Comparison of ENCODE assay signal across 19 cellular contexts in the genomic region with DNA sequence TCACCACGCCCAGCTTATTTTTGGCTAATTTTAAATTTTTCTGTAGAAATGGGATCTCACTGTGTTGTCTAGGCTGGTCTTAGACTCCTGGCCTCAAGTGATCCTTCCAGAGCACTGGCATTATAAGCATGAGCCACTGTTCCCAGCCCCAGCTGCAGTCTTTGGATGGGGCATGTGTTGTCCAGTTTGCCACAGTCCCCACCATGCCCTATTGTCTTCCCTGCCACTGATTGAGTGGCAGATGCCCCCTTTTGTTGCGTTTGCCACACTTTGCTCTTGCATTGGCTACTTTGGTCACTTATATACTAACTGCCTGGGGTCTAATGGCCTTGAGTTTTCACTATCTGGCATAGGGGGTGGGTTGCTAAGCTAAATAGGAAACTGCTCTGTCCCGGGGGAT.
"Had no signal": no experiment of that assay in that cellular context is flagged by ENCODE, and none has a peak within 500 bp of the region (broad histone marks: within the 10 kb centered on the region; RNA-seq: fewer than 3 reads in every experiment).

No MANE protein-coding gene starts in this region.

- H3K4me1 ChIP-seq: parathyroid adenoma had no signal

- H3K9me3 ChIP-seq: ascending aorta, upper lobe of right lung had no signal

- H3K9ac ChIP-seq: parathyroid adenoma had no signal

- H3K27me3 ChIP-seq: ascending aorta, upper lobe of right lung had no signal

- H3K27me3 Mint-ChIP-seq: activated B cell treated with CpG ODN at 0.5 μM for 24 hours; activated CD8-positive, alpha-beta T cell treated with anti-CD3 and anti-CD28 coated beads for 36 hours; dendritic cell treated with granulocyte-macrophage colony-stimulating factor and Interleukin-4, amounts not matched to agents 40 ng/mL and 50 ng/mL, for 4 days; naive thymus-derived CD4-positive, alpha-beta T cell had no signal

- DNase-seq: activated B cell treated with CpG ODN at 0.5 μM for 24 hours; activated CD4-positive, alpha-beta T cell treated with anti-CD3 and anti-CD28 coated beads for 48 hours; activated CD8-positive, alpha-beta memory T cell treated with anti-CD3 and anti-CD28 coated beads, Interleukin-2, amount 50 U/mL, for 4 hours; activated CD8-positive, alpha-beta T cell treated with anti-CD3 and anti-CD28 coated beads for 36 hours; activated gamma-delta T cell treated with Interleukin-2 at 50 U/mL for 16 hours; activated T-cell treated with anti-CD3 and anti-CD28 coated beads, Interleukin-2, amount 50 U/mL, for 72 hours; effector memory CD4-positive, alpha-beta T cell; left colon; naive thymus-derived CD4-positive, alpha-beta T cell; retina; stimulated activated CD4-positive, alpha-beta T cell treated with anti-CD3 and anti-CD28 coated beads, Interleukin-15, amount 100 ng/mL, for 24 hours; stimulated activated CD4-positive, alpha-beta T cell treated with anti-CD3 and anti-CD28 coated beads, Interleukin-4, amount 100 ng/mL, for 1 hour; stimulated activated naive CD8-positive, alpha-beta T cell treated with anti-CD3 and anti-CD28 coated beads, Interleukin-15, Interleukin-2, amounts not matched to agents 100 U/mL and 50 U/mL, for 24 hours; upper lobe of right lung had no signal

- FAIRE-seq: bronchial epithelial cell, TTC549 had no signal

- H3K27ac ChIP-seq: ascending aorta, parathyroid adenoma, upper lobe of right lung had no signal

- H3K4me3 Mint-ChIP-seq: activated B cell treated with CpG ODN at 0.5 μM for 24 hours; activated CD8-positive, alpha-beta T cell treated with anti-CD3 and anti-CD28 coated beads for 36 hours; activated T-cell treated with anti-CD3 and anti-CD28 coated beads, Interleukin-2, amount 50 U/mL, for 72 hours; dendritic cell treated with granulocyte-macrophage colony-stimulating factor and Interleukin-4, amounts not matched to agents 40 ng/mL and 50 ng/mL, for 4 days; naive thymus-derived CD4-positive, alpha-beta T cell had no signal

- H3K4me3 ChIP-seq: ascending aorta, upper lobe of right lung had no signal

- H3K27ac Mint-ChIP-seq: activated T-cell treated with anti-CD3 and anti-CD28 coated beads, Interleukin-2, amount 50 U/mL, for 72 hours; dendritic cell treated with granulocyte-macrophage colony-stimulating factor and Interleukin-4, amounts not matched to agents 40 ng/mL and 50 ng/mL, for 4 days had no signal

- H3K9me3 Mint-ChIP-seq: activated B cell treated with CpG ODN at 0.5 μM for 24 hours; activated CD8-positive, alpha-beta T cell treated with anti-CD3 and anti-CD28 coated beads for 36 hours; activated T-cell treated with anti-CD3 and anti-CD28 coated beads, Interleukin-2, amount 50 U/mL, for 72 hours; dendritic cell treated with granulocyte-macrophage colony-stimulating factor and Interleukin-4, amounts not matched to agents 40 ng/mL and 50 ng/mL, for 4 days had no signal

- ATAC-seq: activated CD8-positive, alpha-beta T cell treated with anti-CD3 and anti-CD28 coated beads for 36 hours; activated T-cell treated with anti-CD3 and anti-CD28 coated beads, Interleukin-2, amount 50 U/mL, for 72 hours; left colon; naive thymus-derived CD4-positive, alpha-beta T cell; stimulated activated naive CD8-positive, alpha-beta T cell treated with anti-CD3 and anti-CD28 coated beads, Interleukin-15, Interleukin-2, amounts not matched to agents 100 U/mL and 50 U/mL, for 24 hours; upper lobe of right lung had no signal

- H2AFZ ChIP-seq: parathyroid adenoma had no signal
